Comparison of ENCODE assay signal across 20 cellular contexts in the genomic region with DNA sequence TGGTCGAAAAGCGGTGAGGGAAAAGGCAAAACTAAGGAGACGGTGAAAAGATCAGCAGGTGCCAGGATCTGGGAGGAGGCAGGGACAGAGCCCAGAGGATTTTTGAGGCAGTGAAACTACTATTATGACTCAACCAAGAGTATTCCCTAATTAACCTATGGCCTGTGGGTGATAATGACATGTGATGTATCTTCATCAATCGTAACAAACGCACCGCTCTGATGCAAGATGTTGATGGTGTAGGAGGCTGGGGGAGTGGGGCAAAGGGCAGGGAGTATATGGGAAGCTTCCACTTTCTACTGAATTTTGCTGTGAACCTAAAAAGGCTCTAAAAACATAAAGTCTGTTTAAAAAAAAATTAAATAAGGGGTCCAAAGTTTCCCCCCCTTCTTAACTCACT.
"Had no signal": no experiment of that assay in that cellular context is flagged by ENCODE, and none has a peak within 500 bp of the region (broad histone marks: within the 10 kb centered on the region; RNA-seq: fewer than 3 reads in every experiment).

No MANE protein-coding gene starts in this region.

- H3K27ac ChIP-seq: body of pancreas, right atrium auricular region, suprapubic skin, upper lobe of left lung had no signal

- H3K36me3 Mint-ChIP-seq: immature natural killer cell; natural killer cell treated with Interleukin-12 subunit alpha and Interleukin-12 subunit beta and Interleukin-15 and Interleukin-18, amount 100 ng/mL, for 72 hours; WTC11 had no signal

- DNase-seq: activated CD4-positive, alpha-beta T cell treated with anti-CD3 and anti-CD28 coated beads, Interleukin-2, amount 10 ng/mL, durations not matched to agents 24 days and 14 days; activated CD8-positive, alpha-beta T cell treated with anti-CD3 and anti-CD28 coated beads, Interleukin-2, amount 10 ng/mL, durations not matched to agents 7 days and 5 days; activated naive CD4-positive, alpha-beta T cell treated with anti-CD3 and anti-CD28 coated beads, Interleukin-2, amount 50 U/mL, for 16 hours; amygdala; body of pancreas; caudate nucleus; immature natural killer cell; mesendoderm; nucleus accumbens; stimulated activated CD4-positive, alpha-beta T cell treated with anti-CD3 and anti-CD28 coated beads, Interleukin-4, amount 100 ng/mL, for 24 hours; stimulated activated naive CD4-positive, alpha-beta T cell treated with Interleukin-2 at 50 U/mL for 16 hours; upper lobe of left lung had no signal

- H3K4me3 ChIP-seq: body of pancreas, right atrium auricular region, skin epidermis, suprapubic skin, upper lobe of left lung had no signal

- H3K9me3 Mint-ChIP-seq: activated CD4-positive, alpha-beta T cell treated with anti-CD3 and anti-CD28 coated beads, Interleukin-2, amount 10 ng/mL, durations not matched to agents 24 days and 14 days; immature natural killer cell; natural killer cell treated with Interleukin-12 subunit alpha and Interleukin-12 subunit beta and Interleukin-15 and Interleukin-18, amount 100 ng/mL, for 72 hours; T-helper 1 cell treated with Interleukin-12 subunit alpha and Interleukin-12 subunit beta and Interleukin-4 antibody, amounts not matched to agents 30 μg/mL and 1 μg/mL, for 36 hours; WTC11 had no signal

- ATAC-seq: activated CD8-positive, alpha-beta T cell treated with anti-CD3 and anti-CD28 coated beads, Interleukin-2, amount 10 ng/mL, durations not matched to agents 7 days and 5 days; body of pancreas; esophagus mucosa; natural killer cell treated with Interleukin-12 subunit alpha and Interleukin-12 subunit beta and Interleukin-15 and Interleukin-18, amount 100 ng/mL, for 72 hours; WTC11 had no signal

- H3K4me3 Mint-ChIP-seq: activated CD4-positive, alpha-beta T cell treated with anti-CD3 and anti-CD28 coated beads, Interleukin-2, amount 10 ng/mL, durations not matched to agents 24 days and 14 days; activated CD8-positive, alpha-beta T cell treated with anti-CD3 and anti-CD28 coated beads, Interleukin-2, amount 10 ng/mL, durations not matched to agents 7 days and 5 days; immature natural killer cell; natural killer cell treated with Interleukin-12 subunit alpha and Interleukin-12 subunit beta and Interleukin-15 and Interleukin-18, amount 100 ng/mL, for 72 hours; T-helper 1 cell treated with Interleukin-12 subunit alpha and Interleukin-12 subunit beta and Interleukin-4 antibody, amounts not matched to agents 30 μg/mL and 1 μg/mL, for 36 hours; WTC11 had no signal

- H3K27ac Mint-ChIP-seq: activated CD4-positive, alpha-beta T cell treated with anti-CD3 and anti-CD28 coated beads, Interleukin-2, amount 10 ng/mL, durations not matched to agents 24 days and 14 days; activated CD8-positive, alpha-beta T cell treated with anti-CD3 and anti-CD28 coated beads, Interleukin-2, amount 10 ng/mL, durations not matched to agents 7 days and 5 days; immature natural killer cell; natural killer cell treated with Interleukin-12 subunit alpha and Interleukin-12 subunit beta and Interleukin-15 and Interleukin-18, amount 100 ng/mL, for 72 hours; progenitor cell of endocrine pancreas; T-helper 1 cell treated with Interleukin-12 subunit alpha and Interleukin-12 subunit beta and Interleukin-4 antibody, amounts not matched to agents 30 μg/mL and 1 μg/mL, for 36 hours had no signal

- H3K4me1 Mint-ChIP-seq: immature natural killer cell had no signal
